Comparison of ENCODE assay signal across 1 cellular context in genomic region chr3:52284051-52284450, GRCh38.
TF ChIP-seq lines count a peak whose summit lies in the region.

No MANE protein-coding gene starts in this region.

TF ChIP-seq in HepG2, 621 proteins besides CTCF, POLR2A, EP300 and RAD21:
- peak; percentile 20; the same call in 1 of the 2 replicates for TF ChIP-seq ZMYM3 (CRISPR knock-in tag; IDR thresholded peaks at IDR 0.05)
- TF ChIP-seq, protein P1, sequence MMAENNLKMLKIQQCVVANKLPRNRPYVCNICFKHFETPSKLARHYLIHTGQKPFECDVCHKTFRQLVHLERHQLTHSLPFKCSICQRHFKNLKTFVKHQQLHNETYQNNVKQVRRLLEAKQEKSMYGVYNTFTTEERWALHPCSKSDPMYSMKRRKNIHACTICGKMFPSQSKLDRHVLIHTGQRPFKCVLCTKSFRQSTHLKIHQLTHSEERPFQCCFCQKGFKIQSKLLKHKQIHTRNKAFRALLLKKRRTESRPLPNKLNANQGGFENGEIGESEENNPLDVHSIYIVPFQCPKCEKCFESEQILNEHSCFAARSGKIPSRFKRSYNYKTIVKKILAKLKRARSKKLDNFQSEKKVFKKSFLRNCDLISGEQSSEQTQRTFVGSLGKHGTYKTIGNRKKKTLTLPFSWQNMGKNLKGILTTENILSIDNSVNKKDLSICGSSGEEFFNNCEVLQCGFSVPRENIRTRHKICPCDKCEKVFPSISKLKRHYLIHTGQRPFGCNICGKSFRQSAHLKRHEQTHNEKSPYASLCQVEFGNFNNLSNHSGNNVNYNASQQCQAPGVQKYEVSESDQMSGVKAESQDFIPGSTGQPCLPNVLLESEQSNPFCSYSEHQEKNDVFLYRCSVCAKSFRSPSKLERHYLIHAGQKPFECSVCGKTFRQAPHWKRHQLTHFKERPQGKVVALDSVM (CRISPR knock-in tag; IDR thresholded peaks at IDR 0.05), result peak; percentile 38; the same call in 1 of the 2 replicates
